In genomic region chr2:239607795-239608171, GRCh38 we compare ENCODE assay signal across 1 cellular context.
TF ChIP-seq lines count a peak whose summit lies in the region.

No MANE protein-coding gene starts in this region.

TF ChIP-seq in GM23338, 12 proteins besides CTCF, POLR2A, EP300 and RAD21 (continued from another document):
- TF ChIP-seq ZNF462 (CRISPR knock-in tag; IDR thresholded peaks at IDR 0.05) (no peak), POLR2AphosphoS5 (IDR thresholded peaks at IDR 0.05; ENCODE audit: low read depth) (no peak), NANOG (IDR thresholded peaks at IDR 0.05; ENCODE audit: borderline replicate concordance) (no peak), STAT1 (IDR thresholded peaks at IDR 0.05; ENCODE audit: unreplicated experiment) (no peak), CREB1 (CRISPR knock-in tag; IDR thresholded peaks at IDR 0.05; ENCODE audit: low read depth) (no peak)
